23 cellular contexts compared by ENCODE assay signal in the genomic region with DNA sequence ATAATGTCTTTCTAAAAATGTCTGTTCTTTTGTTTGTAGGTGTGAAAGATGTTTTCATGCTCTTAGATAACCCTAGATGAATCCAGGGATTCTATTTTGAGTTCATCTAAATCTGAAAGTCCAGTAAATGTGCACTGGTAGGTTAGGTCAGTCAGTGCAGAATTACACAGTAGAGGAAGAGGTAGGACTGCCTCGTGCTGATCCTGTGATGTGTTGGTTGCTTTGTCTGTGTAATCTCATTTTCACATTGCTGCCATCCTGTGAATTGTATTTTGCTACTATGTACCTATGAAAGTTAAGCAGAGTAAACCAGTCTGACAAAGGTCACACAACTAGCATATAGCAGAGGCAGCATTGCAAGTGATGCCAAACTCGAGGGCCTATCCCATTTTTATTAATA. TPM values are rescaled to one million over a fixed set of nuclear protein-coding genes. Genes with fewer than 3 reads are reported as not detected.
A peak's percentile ranks its signal among the peaks of the same experiment; 100 is the strongest.
DNase-seq lines count a peak whose midpoint lies in the region; ATAC-seq and TF ChIP-seq lines count a peak whose summit lies in the region.
"Had no signal": no experiment of that assay in that cellular context is flagged by ENCODE, and none has a peak within 500 bp of the region (broad histone marks: within the 10 kb centered on the region; RNA-seq: fewer than 3 reads in every experiment).

No MANE protein-coding gene starts in this region.

- no peaks in the 10 kb centered on the region for H3K9me3 ChIP-seq in CD8-positive, alpha-beta T cell (ENCODE audit: low read length)
- no peaks in the 10 kb centered on the region for H3K9me3 ChIP-seq in osteoblast (ENCODE audit: low read depth, low read length)
- H3K9me3 ChIP-seq: Caco-2, SJCRH30 had no signal

- intact Hi-C loops in CD8-positive, alpha-beta T cell (cut with DNase I, micrococcal nuclease): no loop called here

- H3K4me1 ChIP-seq in CD8-positive, alpha-beta T cell (ENCODE audit: insufficient read depth, low read length): no peaks in the 10 kb centered on the region
- peaks cover 26% of the 10 kb centered on the region for H3K4me1 ChIP-seq in osteoblast (ENCODE audit: insufficient read depth, low read length)
- H3K4me1 ChIP-seq: Caco-2 had no signal

- H3K36me3 ChIP-seq in CD8-positive, alpha-beta T cell (ENCODE audit: insufficient read depth, low read length): peaks cover 23% of the 10 kb centered on the region
- H3K36me3 ChIP-seq in osteoblast (ENCODE audit: insufficient read depth, low read length): peaks cover 47% of the 10 kb centered on the region

- DNase-seq in CD8-positive, alpha-beta T cell: no peak
- DNase-seq in HFFc6 (no peak), WTC11 (ENCODE audit: low spot score) (no peak), osteoblast (ENCODE audit: insufficient read length, low spot score, missing footprints) (no peak), GM19240 (ENCODE audit: insufficient read length, low spot score) (no peak), NAMALWA (ENCODE audit: low spot score) (no peak)
- DNase-seq: ACHN; Caco-2; CD4-positive, alpha-beta T cell; DMS 273 treated with DMSO at 0.1 percent for 48 hours; DMS79 treated with DMSO at 0.1 percent for 48 hours; GM23248; H9; NCI-H1105 treated with DMSO at 0.1 percent for 48 hours; NCI-H2029 treated with DMSO at 0.1 percent for 48 hours; NCI-H226; NCI-H510A treated with DMSO at 0.1 percent for 48 hours; NCI-H748 treated with DMSO at 0.1 percent for 48 hours; SJCRH30 had no signal

- peaks cover 15% of the 10 kb centered on the region for H3K4me1 Mint-ChIP-seq in CD8-positive, alpha-beta T cell (ENCODE audit: low read depth)
- H3K4me1 Mint-ChIP-seq in HFFc6 (ENCODE audit: low read depth) (peaks cover 86% of the 10 kb centered on the region), WTC11 (0 out of 2 replicates have a peak, but pooled peaks cover 4% of the 10 kb centered on the region)

- POLR2A ChIA-PET in CD8-positive, alpha-beta T cell (lab: Charles Lee): no interaction called here
- POLR2A ChIA-PET in WTC11 (lab: Charles Lee): no interaction called here

- no peak overlapping the region for H3K27ac ChIP-seq in CD8-positive, alpha-beta T cell (ENCODE audit: low read depth, low read length)
- peak overlapping the region; percentile 23 for H3K27ac ChIP-seq in osteoblast (ENCODE audit: low read depth, low read length)
- H3K27ac ChIP-seq: BLaER1, SJCRH30 had no signal

- no peak for ATAC-seq in CD8-positive, alpha-beta T cell
- ATAC-seq in WTC11 (no peak), HG03469 (IDR thresholded peaks at IDR 0.05; ENCODE audit: unreplicated experiment) (no peak)
- ATAC-seq: GM12878 had no signal

- no peaks in the 10 kb centered on the region for H3K27me3 ChIP-seq in CD8-positive, alpha-beta T cell (ENCODE audit: insufficient read depth, low read length)
- no peaks in the 10 kb centered on the region for H3K27me3 ChIP-seq in osteoblast (ENCODE audit: insufficient read depth, low read length)
- H3K27me3 ChIP-seq: BLaER1, SJCRH30 had no signal

- CTCF ChIA-PET in CD8-positive, alpha-beta T cell (lab: Charles Lee): no interaction called here
- CTCF ChIA-PET in WTC11 (lab: Charles Lee): no interaction called here

- peaks cover 77% of the 10 kb centered on the region for H3K36me3 Mint-ChIP-seq in CD8-positive, alpha-beta T cell
- peaks cover 73% of the 10 kb centered on the region for H3K36me3 Mint-ChIP-seq in HFFc6 (ENCODE audit: low read depth)
- H3K36me3 Mint-ChIP-seq in WTC11: peaks cover 24% of the 10 kb centered on the region

- no peaks in the 10 kb centered on the region for H3K27me3 Mint-ChIP-seq in CD8-positive, alpha-beta T cell (ENCODE audit: low read depth)
- peaks cover 3% of the 10 kb centered on the region for H3K27me3 Mint-ChIP-seq in HFFc6 (ENCODE audit: insufficient read depth)
- no peaks in the 10 kb centered on the region for H3K27me3 Mint-ChIP-seq in WTC11 (ENCODE audit: low read depth)
- H3K27me3 Mint-ChIP-seq: CD4-positive, alpha-beta T cell; IgD-negative memory B cell had no signal

- TF ChIP-seq CTCF in CD8-positive, alpha-beta T cell (IDR thresholded peaks at IDR 0.05): no peak
- TF ChIP-seq CTCF in HFFc6 (IDR thresholded peaks at IDR 0.05): no peak
- no peak for TF ChIP-seq CTCF in WTC11 (IDR thresholded peaks at IDR 0.05)
- TF ChIP-seq CTCF in osteoblast (IDR thresholded peaks at IDR 0.05; ENCODE audit: extremely low read depth, low read depth, low read length): no peak

- H3K9me3 Mint-ChIP-seq in CD8-positive, alpha-beta T cell: no peaks in the 10 kb centered on the region
- H3K9me3 Mint-ChIP-seq in HFFc6: no peaks in the 10 kb centered on the region
- H3K9me3 Mint-ChIP-seq in WTC11: no peaks in the 10 kb centered on the region
- H3K9me3 Mint-ChIP-seq: CD4-positive, alpha-beta T cell; H9; IgD-negative memory B cell had no signal

- peaks cover 36% of the 10 kb centered on the region for H4K20me1 ChIP-seq in osteoblast (ENCODE audit: insufficient read depth, low read length)

- peak overlapping the region; percentile 21 for H3K27ac Mint-ChIP-seq in CD8-positive, alpha-beta T cell
- H3K27ac Mint-ChIP-seq in HFFc6: peak overlapping the region; percentile 85
- H3K27ac Mint-ChIP-seq in WTC11: peak overlapping the region; percentile 82
- H3K27ac Mint-ChIP-seq: CD4-positive, alpha-beta T cell had no signal

- H3K4me3 ChIP-seq in CD8-positive, alpha-beta T cell (ENCODE audit: low read depth, low read length): no peak overlapping the region
- no peak overlapping the region for H3K4me3 ChIP-seq in osteoblast (ENCODE audit: insufficient read depth, low read length)
- H3K4me3 ChIP-seq: BLaER1, GM12878, GM23248, SJCRH30 had no signal

- H3K79me2 ChIP-seq in osteoblast (ENCODE audit: insufficient read depth, low read length): peaks cover 87% of the 10 kb centered on the region

- H3K4me2 ChIP-seq in osteoblast (ENCODE audit: insufficient read depth, low read length): no peak overlapping the region
- H3K4me2 ChIP-seq: BLaER1 had no signal

- H3K4me3 Mint-ChIP-seq in CD8-positive, alpha-beta T cell: no peak overlapping the region
- peak overlapping the region; percentile 27 for H3K4me3 Mint-ChIP-seq in HFFc6
- H3K4me3 Mint-ChIP-seq in WTC11: no peak overlapping the region
- H3K4me3 Mint-ChIP-seq: CD4-positive, alpha-beta T cell; H9; IgD-negative memory B cell had no signal

- H2AFZ ChIP-seq in osteoblast (ENCODE audit: low read length): no peak overlapping the region
- H2AFZ ChIP-seq: GM23248 had no signal

TF ChIP-seq in WTC11, 78 proteins besides CTCF, POLR2A, EP300 and RAD21 (continues in another document):
- TF ChIP-seq TP53 (CRISPR knock-in tag; IDR thresholded peaks at IDR 0.05) (no peak), PRRX2 (CRISPR knock-in tag; IDR thresholded peaks at IDR 0.05) (no peak), ESRRA (CRISPR knock-in tag; IDR thresholded peaks at IDR 0.05; ENCODE audit: borderline replicate concordance) (no peak), CREM (CRISPR knock-in tag; IDR thresholded peaks at IDR 0.05) (no peak), ZNF416 (CRISPR knock-in tag; IDR thresholded peaks at IDR 0.05) (no peak), IRF2 (CRISPR knock-in tag; IDR thresholded peaks at IDR 0.05; ENCODE audit: borderline replicate concordance, low read depth) (no peak), AR (CRISPR knock-in tag; IDR thresholded peaks at IDR 0.05) (no peak), ZNF671 (CRISPR knock-in tag; IDR thresholded peaks at IDR 0.05) (no peak)
- TF ChIP-seq, protein P1, sequence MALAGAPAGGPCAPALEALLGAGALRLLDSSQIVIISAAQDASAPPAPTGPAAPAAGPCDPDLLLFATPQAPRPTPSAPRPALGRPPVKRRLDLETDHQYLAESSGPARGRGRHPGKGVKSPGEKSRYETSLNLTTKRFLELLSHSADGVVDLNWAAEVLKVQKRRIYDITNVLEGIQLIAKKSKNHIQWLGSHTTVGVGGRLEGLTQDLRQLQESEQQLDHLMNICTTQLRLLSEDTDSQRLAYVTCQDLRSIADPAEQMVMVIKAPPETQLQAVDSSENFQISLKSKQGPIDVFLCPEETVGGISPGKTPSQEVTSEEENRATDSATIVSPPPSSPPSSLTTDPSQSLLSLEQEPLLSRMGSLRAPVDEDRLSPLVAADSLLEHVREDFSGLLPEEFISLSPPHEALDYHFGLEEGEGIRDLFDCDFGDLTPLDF (CRISPR knock-in tag; IDR thresholded peaks at IDR 0.05): no peak
- TF ChIP-seq, protein P2, sequence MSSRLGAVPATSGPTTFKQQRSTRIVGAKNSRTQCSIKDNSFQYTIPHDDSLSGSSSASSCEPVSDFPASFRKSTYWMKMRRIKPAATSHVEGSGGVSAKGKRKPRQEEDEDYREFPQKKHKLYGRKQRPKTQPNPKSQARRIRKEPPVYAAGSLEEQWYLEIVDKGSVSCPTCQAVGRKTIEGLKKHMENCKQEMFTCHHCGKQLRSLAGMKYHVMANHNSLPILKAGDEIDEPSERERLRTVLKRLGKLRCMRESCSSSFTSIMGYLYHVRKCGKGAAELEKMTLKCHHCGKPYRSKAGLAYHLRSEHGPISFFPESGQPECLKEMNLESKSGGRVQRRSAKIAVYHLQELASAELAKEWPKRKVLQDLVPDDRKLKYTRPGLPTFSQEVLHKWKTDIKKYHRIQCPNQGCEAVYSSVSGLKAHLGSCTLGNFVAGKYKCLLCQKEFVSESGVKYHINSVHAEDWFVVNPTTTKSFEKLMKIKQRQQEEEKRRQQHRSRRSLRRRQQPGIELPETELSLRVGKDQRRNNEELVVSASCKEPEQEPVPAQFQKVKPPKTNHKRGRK (CRISPR knock-in tag; IDR thresholded peaks at IDR 0.05; ENCODE audit: borderline replicate concordance): no peak

RNA-seq across cellular contexts. Expression of gene ATXN10, which starts 36.5 kb away (rescaled TPM):
- 10 to 100 TPM; 35.4 to 37.7 TPM for total RNA-seq in CD8-positive, alpha-beta T cell
- 100 to 1,000 TPM; 287 to 426 (median 370) TPM for total RNA-seq in HFFc6 (2021; fragmentation: NEBNext Ultra II Directional; extraction: Animal tissue kit (Norgen Biotek cat#: 25700))
- 185 to 194 TPM (median 189 TPM) in 3 replicates for total RNA-seq in WTC11 (2021)
- 130 and 138 TPM in 2 replicates for total RNA-seq in osteoblast

Comparison
In these comparisons a context has a peak if more than half of its experiments do, and no peak if none do; other contexts are left out.
1. H3K27ac Mint-ChIP-seq: peak in every context shown above with its lines; median percentile 85 in HFFc6; 82 in WTC11; 21 in CD8-positive, alpha-beta T cell.